Comparison of ENCODE assay signal across 19 cellular contexts in the genomic region with DNA sequence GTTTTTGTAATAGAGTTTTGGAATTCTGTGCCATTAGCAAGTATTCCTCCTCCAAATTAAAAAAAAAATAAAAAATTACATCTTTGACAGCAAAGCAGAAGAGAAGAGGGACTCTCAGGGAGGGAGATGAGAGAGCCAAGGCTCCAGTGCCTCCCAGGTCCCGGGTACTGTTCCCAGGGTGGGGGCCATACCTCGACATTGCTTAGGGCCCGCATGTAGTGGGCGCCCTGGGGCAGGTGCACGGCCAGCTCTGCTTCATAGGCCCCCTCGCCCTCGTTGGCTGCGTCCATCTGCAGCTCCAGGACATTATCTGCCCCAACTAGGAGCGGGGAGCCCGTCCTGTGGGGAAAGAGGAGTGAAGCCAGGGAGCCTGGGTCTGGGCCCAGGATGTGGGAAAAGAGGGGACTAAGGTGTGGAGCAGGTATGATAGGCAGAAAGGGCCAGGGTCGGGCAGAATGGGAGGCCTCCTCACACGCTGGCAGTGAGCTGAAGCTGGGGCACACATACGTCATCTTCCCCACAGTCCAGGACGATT.
"Had no signal": no experiment of that assay in that cellular context is flagged by ENCODE, and none has a peak within 500 bp of the region (broad histone marks: within the 10 kb centered on the region; RNA-seq: fewer than 3 reads in every experiment).

No MANE protein-coding gene starts in this region.

- DNase-seq: colonic mucosa; dermis blood vessel endothelial cell; foreskin melanocyte; head of caudate nucleus; left colon; left ventricle myocardium superior; mesenchymal stem cell; midbrain; ovary; small intestine; stimulated activated CD4-positive, alpha-beta T cell treated with anti-CD3 and anti-CD28 coated beads, Interleukin-2, amount 100 ng/mL, for 48 hours; stimulated activated naive CD4-positive, alpha-beta T cell treated with Interleukin-2 at 50 U/mL for 16 hours; trophoblast cell; uterus had no signal

- H3K4me3 ChIP-seq: colonic mucosa, hepatocyte, lung, ovary, right atrium auricular region, uterus had no signal

- H3K27ac Mint-ChIP-seq: natural killer cell treated with Interleukin-12 subunit alpha and Interleukin-12 subunit beta and Interleukin-15 and Interleukin-18, amount 100 ng/mL, for 72 hours had no signal

- H2AFZ ChIP-seq: hepatocyte had no signal

- H3K4me3 Mint-ChIP-seq: natural killer cell treated with Interleukin-12 subunit alpha and Interleukin-12 subunit beta and Interleukin-15 and Interleukin-18, amount 100 ng/mL, for 72 hours had no signal

- H3K9me3 ChIP-seq: colonic mucosa, ovary, right atrium auricular region, uterus had no signal

- H3K4me1 ChIP-seq: colonic mucosa, uterus had no signal

- H3K9me3 Mint-ChIP-seq: natural killer cell treated with Interleukin-12 subunit alpha and Interleukin-12 subunit beta and Interleukin-15 and Interleukin-18, amount 100 ng/mL, for 72 hours had no signal

- H3K4me2 ChIP-seq: hepatocyte had no signal

- FAIRE-seq: endothelial cell of umbilical vein, small intestine had no signal

- H3K27me3 ChIP-seq: colonic mucosa, ovary, right atrium auricular region, uterus had no signal

- ATAC-seq: left colon; left ventricle myocardium superior; natural killer cell treated with Interleukin-12 subunit alpha and Interleukin-12 subunit beta and Interleukin-15 and Interleukin-18, amount 100 ng/mL, for 72 hours had no signal

- H3K27ac ChIP-seq: colonic mucosa, hepatocyte, ovary, right atrium auricular region, uterus had no signal

- H3K36me3 Mint-ChIP-seq: natural killer cell treated with Interleukin-12 subunit alpha and Interleukin-12 subunit beta and Interleukin-15 and Interleukin-18, amount 100 ng/mL, for 72 hours had no signal

- H3K36me3 ChIP-seq: colonic mucosa, ovary, right atrium auricular region, uterus had no signal
